ENCODE assay signal across 8 cellular contexts in genomic region chr5:126868961-126869451, GRCh38.
DNase-seq lines count a peak whose midpoint lies in the region; ATAC-seq, FAIRE-seq and TF ChIP-seq lines count a peak whose summit lies in the region.

No MANE protein-coding gene starts in this region.

- FAIRE-seq in D721Med (lab: Jason Lieb, UNC) = no peak

- H3K4me1 Mint-ChIP-seq in stimulated activated naive B cell treated with anti-CD40 and anti-IgM and Interleukin-4, amounts not matched to agents 10 μg/mL and 1 μg/mL and 100 μg/mL, for 72 hours = peaks cover 22 to 26% of the 10 kb centered on the region in 2 donors

- H3K9me3 ChIP-seq in right atrium auricular region (no peaks in the 10 kb centered on the region), iPS DF 6.9 (ENCODE audit: control insufficient read depth, insufficient read depth, low read length) (no peaks in the 10 kb centered on the region)

- ATAC-seq in Right ventricle myocardium superior (ENCODE audit: poor library complexity) (peak; percentile 51), HG03354 (IDR thresholded peaks at IDR 0.05; ENCODE audit: poor library complexity, severe bottlenecking, unreplicated experiment) (peak; percentile 75)
- ATAC-seq in stimulated activated naive B cell treated with anti-CD40 and anti-IgM and Interleukin-4, amounts not matched to agents 10 μg/mL and 1 μg/mL and 100 μg/mL, for 72 hours (replicated peaks) = peak; percentile 58 to 78

- H3K27me3 Mint-ChIP-seq in stimulated activated naive B cell treated with anti-CD40 and anti-IgM and Interleukin-4, amounts not matched to agents 10 μg/mL and 1 μg/mL and 100 μg/mL, for 72 hours = no peaks in the 10 kb centered on the region

- H3K27me3 ChIP-seq in right atrium auricular region (no peaks in the 10 kb centered on the region), iPS DF 6.9 (ENCODE audit: control insufficient read depth, insufficient read depth, low read length) (no peaks in the 10 kb centered on the region)

- H3K4me3 ChIP-seq in right atrium auricular region = peak overlapping the region in 1 of 2 donors; percentile 0
- peak overlapping the region; percentile 17; the same call in 1 of the 2 replicates for H3K4me3 ChIP-seq in iPS DF 6.9 (ENCODE audit: low read length)

- intact Hi-C loops in Right ventricle myocardium superior (cut with DNase I) = no loop called here

- H3K4me3 Mint-ChIP-seq in stimulated activated naive B cell treated with anti-CD40 and anti-IgM and Interleukin-4, amounts not matched to agents 10 μg/mL and 1 μg/mL and 100 μg/mL, for 72 hours = peak overlapping the region; percentile 74 to 83

- no peaks in the 10 kb centered on the region for H3K9me3 Mint-ChIP-seq in stimulated activated naive B cell treated with anti-CD40 and anti-IgM and Interleukin-4, amounts not matched to agents 10 μg/mL and 1 μg/mL and 100 μg/mL, for 72 hours

- no peak overlapping the region for H3K27ac ChIP-seq in right atrium auricular region
- no peak overlapping the region for H3K27ac ChIP-seq in iPS DF 6.9 (ENCODE audit: low read length)

- no peak for TF ChIP-seq CTCF in right atrium auricular region (IDR thresholded peaks at IDR 0.05)
- TF ChIP-seq CTCF in D721Med (IDR thresholded peaks at IDR 0.05; ENCODE audit: insufficient read depth, missing control alignments) = no peak

- H3K36me3 Mint-ChIP-seq in stimulated activated naive B cell treated with anti-CD40 and anti-IgM and Interleukin-4, amounts not matched to agents 10 μg/mL and 1 μg/mL and 100 μg/mL, for 72 hours = peaks cover 36 to 55% of the 10 kb centered on the region in 2 donors

- DNase-seq in Right ventricle myocardium superior (no peak), right atrium auricular region (ENCODE audit: low spot score) (no peak), activated gamma-delta T cell treated with Interleukin-2 at 50 U/mL for 16 hours (peak; percentile 20), iPS DF 6.9 (ENCODE audit: low read depth, low spot score) (no peak), D721Med (ENCODE audit: insufficient read length, low spot score) (no peak)
- no peak for DNase-seq in stimulated activated naive B cell treated with anti-CD40 and anti-IgM and Interleukin-4, amounts not matched to agents 10 μg/mL and 1 μg/mL and 100 μg/mL, for 72 hours
- DNase-seq in central memory CD4-positive, alpha-beta T cell = no peak

- no CpG with 5 or more reads among the region's 23 CpGs for WGBS in iPS DF 6.9 (ENCODE audit: insufficient coverage, insufficient read length)

- peak overlapping the region; percentile 75 for H3K27ac Mint-ChIP-seq in stimulated activated naive B cell treated with anti-CD40 and anti-IgM and Interleukin-4, amounts not matched to agents 10 μg/mL and 1 μg/mL and 100 μg/mL, for 72 hours

- H3K4me1 ChIP-seq in right atrium auricular region (peaks cover 0 to 13% of the 10 kb centered on the region in 2 donors), iPS DF 6.9 (ENCODE audit: control insufficient read depth, insufficient read depth, low read length) (no peaks in the 10 kb centered on the region)

- no peaks in the 10 kb centered on the region for H3K36me3 ChIP-seq in right atrium auricular region
- H3K36me3 ChIP-seq in iPS DF 6.9 (ENCODE audit: control insufficient read depth, insufficient read depth, low read length) = no peaks in the 10 kb centered on the region
